In genomic region chr11:44110231-44110679, GRCh38 we compare ENCODE assay signal across 9 cellular contexts. TPM values are rescaled to one million over a fixed set of nuclear protein-coding genes. Genes with fewer than 3 reads are reported as not detected.
A peak's percentile ranks its signal among the peaks of the same experiment; 100 is the strongest.
DNase-seq lines count a peak whose midpoint lies in the region; ATAC-seq, FAIRE-seq and TF ChIP-seq lines count a peak whose summit lies in the region.
"Had no signal": no experiment of that assay in that cellular context is flagged by ENCODE, and none has a peak within 500 bp of the region (broad histone marks: within the 10 kb centered on the region; RNA-seq: fewer than 3 reads in every experiment).

No MANE protein-coding gene starts in this region.

- no peaks in the 10 kb centered on the region for H3F3A ChIP-seq in PC-3 (ENCODE audit: low read length, unreplicated experiment)

- H4K20me1 ChIP-seq in PC-3 (ENCODE audit: low read length), result no peaks in the 10 kb centered on the region

- H3K9me2 ChIP-seq in PC-3 (replicated peaks; ENCODE audit: low read length), result no peaks in the 10 kb centered on the region

- no peak overlapping the region for H3K4me2 ChIP-seq in PC-3 (ENCODE audit: low read length)

- peak; percentile 90 for TF ChIP-seq CTCF in PC-3 (conservative IDR thresholded peaks at IDR 0.05; ENCODE audit: low read depth, low read length)
- TF ChIP-seq CTCF in fibroblast of villous mesenchyme (IDR thresholded peaks at IDR 0.05; ENCODE audit: insufficient read depth, low read depth, low read length), result peak; percentile 91
- peak; percentile 76 for TF ChIP-seq CTCF in psoas muscle (IDR thresholded peaks at IDR 0.05)

- intact Hi-C loops in PC-3 (cut with micrococcal nuclease) (loop anchor here (1.0 to 2.0 kb wide), 2 partner anchors 31 to 428 kb away; no protein-coding TSS in a partner anchor), psoas muscle (cut with DNase I) (no loop called here)

- H3K4me1 ChIP-seq in PC-3 (ENCODE audit: insufficient read depth, low read length), result no peaks in the 10 kb centered on the region
- peaks cover 27% of the 10 kb centered on the region for H3K4me1 ChIP-seq in psoas muscle

- H3K27ac ChIP-seq in PC-3 (ENCODE audit: low read length) (no peak overlapping the region), psoas muscle (no peak overlapping the region)

- peaks cover 27% of the 10 kb centered on the region for H3K4me1 Mint-ChIP-seq in activated T-cell treated with anti-CD3 and anti-CD28 coated beads, Interleukin-2, amount 50 U/mL, for 72 hours (ENCODE audit: low read depth)

- BruUV-seq in PC-3 (replicated peaks; lab: Mats Ljungman, UMichigan), result no TSS peak

- H3K9me3 Mint-ChIP-seq in activated T-cell treated with anti-CD3 and anti-CD28 coated beads, Interleukin-2, amount 50 U/mL, for 72 hours, result no peaks in the 10 kb centered on the region
- H3K9me3 Mint-ChIP-seq: dendritic cell treated with granulocyte-macrophage colony-stimulating factor and Interleukin-4, amounts not matched to agents 40 ng/mL and 50 ng/mL, for 4 days had no signal

- H3K9ac ChIP-seq in PC-3 (ENCODE audit: low read length), result no peak overlapping the region

- FAIRE-seq in frontal cortex (lab: Jason Lieb, UNC), result no peak

- no peaks in the 10 kb centered on the region for H3K79me2 ChIP-seq in PC-3 (ENCODE audit: low read length)

- POLR2A ChIA-PET in PC-3 (lab: Charles Lee; ENCODE audit: unreplicated experiment), result no interaction called here

- peaks cover 0 to 8% of the 10 kb centered on the region in 2 donors for H3K36me3 Mint-ChIP-seq in activated T-cell treated with anti-CD3 and anti-CD28 coated beads, Interleukin-2, amount 50 U/mL, for 72 hours (ENCODE audit: insufficient read depth in 2 of 2)

- no peak overlapping the region for H3K4me3 Mint-ChIP-seq in activated T-cell treated with anti-CD3 and anti-CD28 coated beads, Interleukin-2, amount 50 U/mL, for 72 hours
- H3K4me3 Mint-ChIP-seq: dendritic cell treated with granulocyte-macrophage colony-stimulating factor and Interleukin-4, amounts not matched to agents 40 ng/mL and 50 ng/mL, for 4 days had no signal

- no peaks in the 10 kb centered on the region for H3K9me3 ChIP-seq in PC-3 (ENCODE audit: low read length)
- H3K9me3 ChIP-seq in psoas muscle, result no peaks in the 10 kb centered on the region

- no peaks in the 10 kb centered on the region for H3K27me3 Mint-ChIP-seq in activated T-cell treated with anti-CD3 and anti-CD28 coated beads, Interleukin-2, amount 50 U/mL, for 72 hours (ENCODE audit: low read depth)
- H3K27me3 Mint-ChIP-seq: dendritic cell treated with granulocyte-macrophage colony-stimulating factor and Interleukin-4, amounts not matched to agents 40 ng/mL and 50 ng/mL, for 4 days had no signal

- ATAC-seq in GM21390 (IDR thresholded peaks at IDR 0.05; ENCODE audit: unreplicated experiment) (peak; percentile 92), PC-3 (peak; percentile 86), psoas muscle (peak in 2 of 4 donors; percentile 43 to 57)
- peak; percentile 83 to 88 for ATAC-seq in activated T-cell treated with anti-CD3 and anti-CD28 coated beads, Interleukin-2, amount 50 U/mL, for 72 hours (replicated peaks in 1 of 2)

- H3K27ac Mint-ChIP-seq in activated T-cell treated with anti-CD3 and anti-CD28 coated beads, Interleukin-2, amount 50 U/mL, for 72 hours, result peak overlapping the region; percentile 69
- H3K27ac Mint-ChIP-seq: dendritic cell treated with granulocyte-macrophage colony-stimulating factor and Interleukin-4, amounts not matched to agents 40 ng/mL and 50 ng/mL, for 4 days had no signal

- CTCF ChIA-PET in PC-3 (lab: Charles Lee), result interaction anchor here (0.6 kb wide), 1 partner anchor 176 kb away, joined by 3 read pairs; no protein-coding TSS in a partner anchor

- H3K36me3 ChIP-seq in PC-3 (ENCODE audit: low read depth, low read length) (peaks cover 11% of the 10 kb centered on the region; the same call in 1 of the 2 replicates), psoas muscle (ENCODE audit: insufficient read depth in 1 of 2, low read depth in 1 of 2) (peaks cover 3 to 53% of the 10 kb centered on the region in 2 donors)

- WGBS in psoas muscle, 3 donors, result 13 to 24% (median 23%) methylated on average over 4 of the region's 4 CpGs

- H3K27me3 ChIP-seq in PC-3 (ENCODE audit: low read length) (no peaks in the 10 kb centered on the region), psoas muscle (ENCODE audit: insufficient read depth in 3 of 3, low read length in 2 of 3) (no peaks in the 10 kb centered on the region)

- DNase-seq in EL (peak; percentile 56), HK-2 (ENCODE audit: unreplicated experiment) (peak; percentile 16), PC-3 (peak; percentile 66), fibroblast of villous mesenchyme (ENCODE audit: low read depth) (peak; percentile 54), psoas muscle (peak in 1 of 2 donors; percentile 30), frontal cortex (ENCODE audit: low spot score in 2 of 2) (no peak)
- DNase-seq in activated T-cell treated with anti-CD3 and anti-CD28 coated beads, Interleukin-2, amount 50 U/mL, for 72 hours, result peak; percentile 60 to 61

- H3K4me3 ChIP-seq in PC-3 (ENCODE audit: low read length) (no peak overlapping the region), fibroblast of villous mesenchyme (ENCODE audit: low read depth, low read length) (no peak overlapping the region), psoas muscle (no peak overlapping the region)

- no peak overlapping the region for H2AFZ ChIP-seq in PC-3 (ENCODE audit: low read length)

RNA-seq across cellular contexts. Expression of gene EXT2, which starts 14.8 kb away (rescaled TPM):
- total RNA-seq in PC-3 (2014; rRNA removed) (74.2 and 77.0 TPM in 2 replicates), fibroblast of villous mesenchyme (150 and 161 TPM in 2 replicates), psoas muscle (10 to 100 TPM; 21.4 to 23.5 (median 21.6) TPM), frontal cortex (142 TPM)
- 10 to 100 TPM; 26.6 to 28.8 TPM for total RNA-seq in activated T-cell treated with anti-CD3 and anti-CD28 coated beads, Interleukin-2, amount 50 U/mL, for 72 hours
- 10 to 100 TPM; 11.0 to 15.1 (median 13.1) TPM for polyA plus RNA-seq in psoas muscle

RNA-seq across cellular contexts. Expression of gene ACCS, which starts 44.2 kb away (rescaled TPM):
- total RNA-seq in PC-3 (2014; rRNA removed) (3.8 and 7.5 TPM in 2 replicates), fibroblast of villous mesenchyme (12.6 and 18.6 TPM in 2 replicates), psoas muscle (1 to 10 TPM; 3.5 to 7.1 (median 3.8) TPM), frontal cortex (5.3 TPM)
- 10 to 100 TPM; 14.8 to 34.6 TPM for total RNA-seq in activated T-cell treated with anti-CD3 and anti-CD28 coated beads, Interleukin-2, amount 50 U/mL, for 72 hours
- polyA plus RNA-seq in psoas muscle, result 1 to 10 TPM; 1.5 to 5.9 (median 1.8) TPM

Comparison
In these comparisons a context has a peak if more than half of its experiments do, and no peak if none do; other contexts are left out.
1. DNase-seq: peak in EL (single experiment), HK-2 (single experiment), PC-3 (single experiment), activated T-cell treated with anti-CD3 and anti-CD28 coated beads, Interleukin-2, amount 50 U/mL, for 72 hours (2 of 2) and fibroblast of villous mesenchyme (single experiment); none in frontal cortex (0 of 2).
2. Peak in every context shown above with its lines, with median percentiles within 50 percentile points of each other: CTCF ChIP-seq.